22 cellular contexts compared by ENCODE assay signal in the genomic region with DNA sequence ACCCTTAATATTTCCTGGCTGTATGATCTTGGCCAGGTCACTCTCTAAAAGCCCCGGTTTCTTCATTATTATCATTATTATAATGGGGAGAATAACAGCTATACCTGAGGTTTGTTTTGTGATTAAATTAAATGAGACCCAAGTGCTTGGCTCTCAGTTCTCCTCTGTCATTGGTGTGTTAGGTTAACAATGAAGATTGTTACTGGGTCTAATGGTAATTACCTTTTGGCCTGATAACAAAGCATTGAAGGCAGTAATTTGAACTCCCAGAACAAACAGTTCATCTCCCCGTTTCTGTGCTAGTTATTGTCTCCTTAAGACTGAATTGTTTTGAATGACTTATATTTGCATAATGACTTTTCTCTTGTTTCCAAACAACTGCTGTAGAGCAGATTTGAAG.
"Had no signal": no experiment of that assay in that cellular context is flagged by ENCODE, and none has a peak within 500 bp of the region (broad histone marks: within the 10 kb centered on the region; RNA-seq: fewer than 3 reads in every experiment).

No MANE protein-coding gene starts in this region.

- H3K27ac Mint-ChIP-seq: activated B cell treated with CpG ODN at 0.5 μM for 24 hours; activated CD8-positive, alpha-beta T cell treated with anti-CD3 and anti-CD28 coated beads, Interleukin-2, amount 10 ng/mL, durations not matched to agents 7 days and 5 days; activated naive CD8-positive, alpha-beta T cell treated with anti-CD3 and anti-CD28 coated beads, Interleukin-2, amount 10 ng/mL, durations not matched to agents 7 days and 5 days; natural killer cell; progenitor cell of endocrine pancreas; stimulated activated naive B cell treated with anti-CD40 and anti-IgM and Interleukin-4, amounts not matched to agents 10 μg/mL and 1 μg/mL and 100 μg/mL, for 72 hours had no signal

- H3K4me3 ChIP-seq: skin epidermis, tibial artery, uterus had no signal

- H3K4me1 Mint-ChIP-seq: activated B cell treated with CpG ODN at 0.5 μM for 24 hours; activated naive CD8-positive, alpha-beta T cell treated with anti-CD3 and anti-CD28 coated beads, Interleukin-2, amount 10 ng/mL, durations not matched to agents 7 days and 5 days; natural killer cell; stimulated activated naive B cell treated with anti-CD40 and anti-IgM and Interleukin-4, amounts not matched to agents 10 μg/mL and 1 μg/mL and 100 μg/mL, for 72 hours had no signal

- DNase-seq: activated B cell treated with CpG ODN at 0.5 μM for 24 hours; activated CD4-positive, alpha-beta T cell treated with anti-CD3 and anti-CD28 coated beads for 48 hours; activated CD8-positive, alpha-beta T cell treated with anti-CD3 and anti-CD28 coated beads, Interleukin-2, amount 10 ng/mL, durations not matched to agents 7 days and 5 days; activated gamma-delta T cell treated with Interleukin-2 at 50 U/mL for 16 hours; activated naive CD8-positive, alpha-beta T cell treated with anti-CD3 and anti-CD28 coated beads, Interleukin-2, amount 10 ng/mL, durations not matched to agents 7 days and 5 days; brain microvascular endothelial cell; effector CD8-positive, alpha-beta T cell; foreskin fibroblast; glutamatergic neuron; hypothalamus; left ventricle myocardium superior; mesenchymal stem cell; natural killer cell; occipital lobe; right cardiac atrium; stimulated activated CD4-positive, alpha-beta T cell treated with anti-CD3 and anti-CD28 coated beads, Interleukin-15, amount 100 ng/mL, for 24 hours; stimulated activated CD4-positive, alpha-beta T cell treated with anti-CD3 and anti-CD28 coated beads, Interleukin-4, amount 100 ng/mL, for 1 hour; stimulated activated naive B cell treated with anti-CD40 and anti-IgM and Interleukin-4, amounts not matched to agents 10 μg/mL and 1 μg/mL and 100 μg/mL, for 72 hours; tibial artery; uterus had no signal

- H3K36me3 ChIP-seq: uterus had no signal

- H3K27ac ChIP-seq: brain microvascular endothelial cell, skin epidermis, tibial artery, uterus had no signal

- ATAC-seq: activated CD8-positive, alpha-beta T cell treated with anti-CD3 and anti-CD28 coated beads, Interleukin-2, amount 10 ng/mL, durations not matched to agents 7 days and 5 days; left ventricle myocardium superior; natural killer cell; right cardiac atrium; stimulated activated naive B cell treated with anti-CD40 and anti-IgM and Interleukin-4, amounts not matched to agents 10 μg/mL and 1 μg/mL and 100 μg/mL, for 72 hours had no signal

- H3K27me3 ChIP-seq: brain microvascular endothelial cell, tibial artery, uterus had no signal

- H3K27me3 Mint-ChIP-seq: activated B cell treated with CpG ODN at 0.5 μM for 24 hours; activated naive CD8-positive, alpha-beta T cell treated with anti-CD3 and anti-CD28 coated beads, Interleukin-2, amount 10 ng/mL, durations not matched to agents 7 days and 5 days; progenitor cell of endocrine pancreas; stimulated activated naive B cell treated with anti-CD40 and anti-IgM and Interleukin-4, amounts not matched to agents 10 μg/mL and 1 μg/mL and 100 μg/mL, for 72 hours had no signal

- H3K9me3 ChIP-seq: tibial artery, uterus had no signal

- H3K4me3 Mint-ChIP-seq: activated B cell treated with CpG ODN at 0.5 μM for 24 hours; activated CD8-positive, alpha-beta T cell treated with anti-CD3 and anti-CD28 coated beads, Interleukin-2, amount 10 ng/mL, durations not matched to agents 7 days and 5 days; activated naive CD8-positive, alpha-beta T cell treated with anti-CD3 and anti-CD28 coated beads, Interleukin-2, amount 10 ng/mL, durations not matched to agents 7 days and 5 days; natural killer cell; stimulated activated naive B cell treated with anti-CD40 and anti-IgM and Interleukin-4, amounts not matched to agents 10 μg/mL and 1 μg/mL and 100 μg/mL, for 72 hours had no signal

- H3K4me1 ChIP-seq: tibial artery, uterus had no signal

- H3K9me3 Mint-ChIP-seq: activated B cell treated with CpG ODN at 0.5 μM for 24 hours; activated naive CD8-positive, alpha-beta T cell treated with anti-CD3 and anti-CD28 coated beads, Interleukin-2, amount 10 ng/mL, durations not matched to agents 7 days and 5 days; natural killer cell; stimulated activated naive B cell treated with anti-CD40 and anti-IgM and Interleukin-4, amounts not matched to agents 10 μg/mL and 1 μg/mL and 100 μg/mL, for 72 hours had no signal
